Comparison of ENCODE assay signal across 24 cellular contexts in genomic region chr9:131887680-131888079, GRCh38.
"Had no signal": no experiment of that assay in that cellular context is flagged by ENCODE, and none has a peak within 500 bp of the region (broad histone marks: within the 10 kb centered on the region; RNA-seq: fewer than 3 reads in every experiment).

No MANE protein-coding gene starts in this region.

- H3K27ac ChIP-seq: gastroesophageal sphincter, left ventricle myocardium inferior, psoas muscle, suprapubic skin had no signal

- H3K36me3 Mint-ChIP-seq: activated CD8-positive, alpha-beta memory T cell treated with anti-CD3 and anti-CD28 coated beads, Interleukin-2, amount 10 ng/mL, durations not matched to agents 7 days and 5 days had no signal

- ATAC-seq: activated CD8-positive, alpha-beta memory T cell treated with anti-CD3 and anti-CD28 coated beads, Interleukin-2, amount 10 ng/mL, durations not matched to agents 7 days and 5 days; activated T-helper 17 cell treated with anti-CD3 and anti-CD28 coated beads, Interleukin-2, amount 50 U/mL, for 72 hours; gastroesophageal sphincter; heart right ventricle; mucosa of descending colon; psoas muscle; right cardiac atrium; T-cell had no signal

- H3K36me3 ChIP-seq: left ventricle myocardium inferior had no signal

- H3K4me1 ChIP-seq: psoas muscle, suprapubic skin had no signal

- H3K27me3 ChIP-seq: dorsolateral prefrontal cortex, gastroesophageal sphincter, heart right ventricle, suprapubic skin had no signal

- H3K27me3 Mint-ChIP-seq: activated CD4-positive, alpha-beta memory T cell treated with anti-CD3 and anti-CD28 coated beads, Interleukin-2, amount 10 ng/mL, durations not matched to agents 7 days and 5 days; activated CD8-positive, alpha-beta memory T cell treated with anti-CD3 and anti-CD28 coated beads, Interleukin-2, amount 10 ng/mL, durations not matched to agents 7 days and 5 days; activated naive CD8-positive, alpha-beta T cell treated with anti-CD3 and anti-CD28 coated beads, Interleukin-2, amount 10 ng/mL, durations not matched to agents 7 days and 5 days; activated T-helper 17 cell treated with anti-CD3 and anti-CD28 coated beads, Interleukin-2, amount 50 U/mL, for 72 hours; naive B cell; stimulated activated naive CD8-positive, alpha-beta T cell treated with anti-CD3 and anti-CD28 coated beads, Interleukin-15, Interleukin-2, amounts not matched to agents 100 ng/mL and 50 ng/mL, for 24 hours; T-cell had no signal

- H3K27ac Mint-ChIP-seq: activated CD4-positive, alpha-beta memory T cell treated with anti-CD3 and anti-CD28 coated beads, Interleukin-2, amount 10 ng/mL, durations not matched to agents 7 days and 5 days; activated CD8-positive, alpha-beta memory T cell treated with anti-CD3 and anti-CD28 coated beads, Interleukin-2, amount 10 ng/mL, durations not matched to agents 7 days and 5 days; activated naive CD8-positive, alpha-beta T cell treated with anti-CD3 and anti-CD28 coated beads, Interleukin-2, amount 10 ng/mL, durations not matched to agents 7 days and 5 days; activated T-helper 17 cell treated with anti-CD3 and anti-CD28 coated beads, Interleukin-2, amount 50 U/mL, for 72 hours; stimulated activated naive CD8-positive, alpha-beta T cell treated with anti-CD3 and anti-CD28 coated beads, Interleukin-15, Interleukin-2, amounts not matched to agents 100 ng/mL and 50 ng/mL, for 24 hours; T-cell had no signal

- H3K4me1 Mint-ChIP-seq: activated CD8-positive, alpha-beta memory T cell treated with anti-CD3 and anti-CD28 coated beads, Interleukin-2, amount 10 ng/mL, durations not matched to agents 7 days and 5 days; activated T-helper 17 cell treated with anti-CD3 and anti-CD28 coated beads, Interleukin-2, amount 50 U/mL, for 72 hours; naive B cell had no signal

- H3K9me3 ChIP-seq: gastroesophageal sphincter, heart right ventricle, left ventricle myocardium inferior, mucosa of descending colon, psoas muscle, suprapubic skin had no signal

- H3K4me3 Mint-ChIP-seq: activated CD4-positive, alpha-beta memory T cell treated with anti-CD3 and anti-CD28 coated beads, Interleukin-2, amount 10 ng/mL, durations not matched to agents 7 days and 5 days; activated CD8-positive, alpha-beta memory T cell treated with anti-CD3 and anti-CD28 coated beads, Interleukin-2, amount 10 ng/mL, durations not matched to agents 7 days and 5 days; activated naive CD8-positive, alpha-beta T cell treated with anti-CD3 and anti-CD28 coated beads, Interleukin-2, amount 10 ng/mL, durations not matched to agents 7 days and 5 days; activated T-helper 17 cell treated with anti-CD3 and anti-CD28 coated beads, Interleukin-2, amount 50 U/mL, for 72 hours; naive B cell; stimulated activated naive CD8-positive, alpha-beta T cell treated with anti-CD3 and anti-CD28 coated beads, Interleukin-15, Interleukin-2, amounts not matched to agents 100 ng/mL and 50 ng/mL, for 24 hours; T-cell had no signal

- H3K9me3 Mint-ChIP-seq: activated CD4-positive, alpha-beta memory T cell treated with anti-CD3 and anti-CD28 coated beads, Interleukin-2, amount 10 ng/mL, durations not matched to agents 7 days and 5 days; activated naive CD8-positive, alpha-beta T cell treated with anti-CD3 and anti-CD28 coated beads, Interleukin-2, amount 10 ng/mL, durations not matched to agents 7 days and 5 days; activated T-helper 17 cell treated with anti-CD3 and anti-CD28 coated beads, Interleukin-2, amount 50 U/mL, for 72 hours; naive B cell; stimulated activated naive CD8-positive, alpha-beta T cell treated with anti-CD3 and anti-CD28 coated beads, Interleukin-15, Interleukin-2, amounts not matched to agents 100 ng/mL and 50 ng/mL, for 24 hours; T-cell had no signal

- H3K4me3 ChIP-seq: dorsolateral prefrontal cortex, gastroesophageal sphincter, heart right ventricle, left ventricle myocardium inferior, mucosa of descending colon, psoas muscle, suprapubic skin had no signal

- DNase-seq: activated CD4-positive, alpha-beta memory T cell treated with anti-CD3 and anti-CD28 coated beads, Interleukin-2, amount 10 ng/mL, durations not matched to agents 7 days and 5 days; activated CD4-positive, alpha-beta T cell treated with anti-CD3 and anti-CD28 coated beads for 48 hours; activated CD4-positive, CD25-positive, alpha-beta regulatory T cell; activated CD8-positive, alpha-beta memory T cell treated with anti-CD3 and anti-CD28 coated beads, Interleukin-2, amount 10 ng/mL, durations not matched to agents 7 days and 5 days; activated naive CD4-positive, alpha-beta T cell treated with Interleukin-2 at 50 U/mL for 16 hours; activated naive CD8-positive, alpha-beta T cell treated with anti-CD3 and anti-CD28 coated beads, Interleukin-2, amount 10 ng/mL, durations not matched to agents 7 days and 5 days; amygdala; central memory CD4-positive, alpha-beta T cell; dorsolateral prefrontal cortex; heart right ventricle; left ventricle myocardium inferior; mesenchymal stem cell; mucosa of descending colon; naive B cell; psoas muscle; right cardiac atrium; stimulated activated CD4-positive, alpha-beta T cell treated with anti-CD3 and anti-CD28 coated beads, Interleukin-15, amount 100 ng/mL, for 24 hours; stimulated activated CD4-positive, alpha-beta T cell treated with anti-CD3 and anti-CD28 coated beads, Interleukin-2, amount 100 ng/mL, for 48 hours; T-cell; trophoblast cell had no signal
